12 cellular contexts compared by ENCODE assay signal in genomic region chr20:3071266-3071609, GRCh38. TPM values are rescaled to one million over a fixed set of nuclear protein-coding genes. Genes with fewer than 3 reads are reported as not detected.
DNase-seq lines count a peak whose midpoint lies in the region; ATAC-seq and TF ChIP-seq lines count a peak whose summit lies in the region.
"Had no signal": no experiment of that assay in that cellular context is flagged by ENCODE, and none has a peak within 500 bp of the region (broad histone marks: within the 10 kb centered on the region; RNA-seq: fewer than 3 reads in every experiment).

No MANE protein-coding gene starts in this region.

- H3K27me3 ChIP-seq in liver (ENCODE audit: control insufficient read depth in 4 of 4, insufficient read depth in 4 of 4, low read length in 3 of 4), result peaks cover 0 to 3% (median 0%) of the 10 kb centered on the region in 4 donors
- H3K27me3 ChIP-seq in stomach, result peaks cover 5 to 40% (median 21%) of the 10 kb centered on the region in 3 donors

- peaks cover 7 to 52% (median 38%) of the 10 kb centered on the region in 4 donors for H3K4me1 ChIP-seq in liver (ENCODE audit: control insufficient read depth in 4 of 4, insufficient read depth in 4 of 4, low read length in 3 of 4)
- peaks cover 10 to 16% (median 14%) of the 10 kb centered on the region in 4 donors for H3K4me1 ChIP-seq in stomach

- H3K27me3 Mint-ChIP-seq in activated T-cell treated with anti-CD3 and anti-CD28 coated beads, Interleukin-2, amount 50 U/mL, for 24 hours, result no peaks in the 10 kb centered on the region
- H3K27me3 Mint-ChIP-seq in activated T-helper 2 cell treated with anti-CD3 and anti-CD28 coated beads, Interferon-gamma antibody, Interleukin-2, Interleukin-4, amounts not matched to agents 10 μg/mL and 5 μg/mL and 100 μg/mL, durations not matched to agents 14 hours and 24 hours and 36 hours (ENCODE audit: low read depth), result peaks cover 11% of the 10 kb centered on the region
- peaks cover 42% of the 10 kb centered on the region for H3K27me3 Mint-ChIP-seq in type B pancreatic cell

- no peak overlapping the region for H3K27ac Mint-ChIP-seq in activated T-cell treated with anti-CD3 and anti-CD28 coated beads, Interleukin-2, amount 50 U/mL, for 24 hours
- H3K27ac Mint-ChIP-seq in activated T-helper 2 cell treated with anti-CD3 and anti-CD28 coated beads, Interferon-gamma antibody, Interleukin-2, Interleukin-4, amounts not matched to agents 10 μg/mL and 5 μg/mL and 100 μg/mL, durations not matched to agents 14 hours and 24 hours and 36 hours, result no peak overlapping the region
- no peak overlapping the region for H3K27ac Mint-ChIP-seq in type B pancreatic cell

- H3K9me3 ChIP-seq in liver (ENCODE audit: control insufficient read depth in 4 of 4, low read length in 3 of 4) (no peaks in the 10 kb centered on the region), stomach (no peaks in the 10 kb centered on the region)
- H3K9me3 ChIP-seq: gastroesophageal sphincter had no signal

- ATAC-seq in GM18909 (IDR thresholded peaks at IDR 0.05; ENCODE audit: poor library complexity, unreplicated experiment), result no peak

- no peak for TF ChIP-seq EP300 in stomach (IDR thresholded peaks at IDR 0.05)

- no peaks in the 10 kb centered on the region for H3K36me3 ChIP-seq in liver (ENCODE audit: control insufficient read depth in 4 of 4, insufficient read depth in 3 of 4, low read depth in 1 of 4, low read length in 3 of 4)
- no peaks in the 10 kb centered on the region for H3K36me3 ChIP-seq in stomach
- H3K36me3 ChIP-seq: cardiac muscle cell, gastroesophageal sphincter had no signal

- peak overlapping the region; percentile 65 for H3K4me3 Mint-ChIP-seq in activated T-cell treated with anti-CD3 and anti-CD28 coated beads, Interleukin-2, amount 50 U/mL, for 24 hours
- peak overlapping the region; percentile 84 for H3K4me3 Mint-ChIP-seq in activated T-helper 2 cell treated with anti-CD3 and anti-CD28 coated beads, Interferon-gamma antibody, Interleukin-2, Interleukin-4, amounts not matched to agents 10 μg/mL and 5 μg/mL and 100 μg/mL, durations not matched to agents 14 hours and 24 hours and 36 hours (ENCODE audit: low read depth)
- H3K4me3 Mint-ChIP-seq in type B pancreatic cell, result no peak overlapping the region

- TF ChIP-seq RAD21 in liver (IDR thresholded peaks at IDR 0.05), result no peak

- H3K9ac ChIP-seq in liver (ENCODE audit: low read depth in 1 of 2, low read length in 2 of 2), result no peak overlapping the region

- H3K9me3 Mint-ChIP-seq in activated T-cell treated with anti-CD3 and anti-CD28 coated beads, Interleukin-2, amount 50 U/mL, for 24 hours, result no peaks in the 10 kb centered on the region
- H3K9me3 Mint-ChIP-seq in activated T-helper 2 cell treated with anti-CD3 and anti-CD28 coated beads, Interferon-gamma antibody, Interleukin-2, Interleukin-4, amounts not matched to agents 10 μg/mL and 5 μg/mL and 100 μg/mL, durations not matched to agents 14 hours and 24 hours and 36 hours, result no peaks in the 10 kb centered on the region
- no peaks in the 10 kb centered on the region for H3K9me3 Mint-ChIP-seq in type B pancreatic cell

- 73% methylated on average over 16 of the region's 16 CpGs for WGBS in liver
- 75 to 87% (median 85%) methylated on average over 14 to 16 of the region's 16 CpGs for WGBS in stomach, 5 donors

- TF ChIP-seq CTCF in liver (IDR thresholded peaks at IDR 0.05; ENCODE audit: low read depth, low read length, missing input control), result no peak
- no peak for TF ChIP-seq CTCF in stomach (IDR thresholded peaks at IDR 0.05)
- no peak for TF ChIP-seq CTCF in type B pancreatic cell (conservative IDR thresholded peaks at IDR 0.05)

- H3K4me1 Mint-ChIP-seq in activated T-cell treated with anti-CD3 and anti-CD28 coated beads, Interleukin-2, amount 50 U/mL, for 24 hours (ENCODE audit: low read depth), result peaks cover 16% of the 10 kb centered on the region
- peaks cover 17% of the 10 kb centered on the region for H3K4me1 Mint-ChIP-seq in activated T-helper 2 cell treated with anti-CD3 and anti-CD28 coated beads, Interferon-gamma antibody, Interleukin-2, Interleukin-4, amounts not matched to agents 10 μg/mL and 5 μg/mL and 100 μg/mL, durations not matched to agents 14 hours and 24 hours and 36 hours (ENCODE audit: low read depth)
- H3K4me1 Mint-ChIP-seq in type B pancreatic cell (ENCODE audit: unreplicated experiment), result peaks cover 4% of the 10 kb centered on the region

- H3K4me3 ChIP-seq in liver (ENCODE audit: low read depth in 1 of 3, low read length in 3 of 3) (peak overlapping the region in 2 of 3 donors; percentile 18 to 51), stomach (peak overlapping the region; percentile 48 to 60 (median 52))

- H3K27ac ChIP-seq in liver (ENCODE audit: low read depth in 1 of 2, low read length in 2 of 2), result peak overlapping the region in 1 of 2 donors; percentile 10
- H3K27ac ChIP-seq in stomach, result no peak overlapping the region
- H3K27ac ChIP-seq: cardiac muscle cell had no signal

- intact Hi-C loops in activated T-helper 2 cell treated with anti-CD3 and anti-CD28 coated beads, Interferon-gamma antibody, Interleukin-2, Interleukin-4, amounts not matched to agents 10 μg/mL and 5 μg/mL and 100 μg/mL, durations not matched to agents 14 hours and 24 hours and 36 hours (cut with micrococcal nuclease), result no loop called here
- intact Hi-C loops in stomach (cut with DNase I; ENCODE audit: low total_unique reads), result no loop called here

- TF ChIP-seq POLR2A in stomach (IDR thresholded peaks at IDR 0.05), result no peak

- no peaks in the 10 kb centered on the region for H3K36me3 Mint-ChIP-seq in activated T-cell treated with anti-CD3 and anti-CD28 coated beads, Interleukin-2, amount 50 U/mL, for 24 hours (ENCODE audit: low read depth)
- H3K36me3 Mint-ChIP-seq in activated T-helper 2 cell treated with anti-CD3 and anti-CD28 coated beads, Interferon-gamma antibody, Interleukin-2, Interleukin-4, amounts not matched to agents 10 μg/mL and 5 μg/mL and 100 μg/mL, durations not matched to agents 14 hours and 24 hours and 36 hours (ENCODE audit: low read depth), result peaks cover 4% of the 10 kb centered on the region
- peaks cover 5% of the 10 kb centered on the region for H3K36me3 Mint-ChIP-seq in type B pancreatic cell

- no peak for DNase-seq in activated T-cell treated with anti-CD3 and anti-CD28 coated beads, Interleukin-2, amount 50 U/mL, for 24 hours
- no peak for DNase-seq in activated T-cell treated with anti-CD3 and anti-CD28 coated beads, Interleukin-2, amount 50 U/mL, for 48 hours
- no peak for DNase-seq in activated T-helper 2 cell treated with anti-CD3 and anti-CD28 coated beads, Interferon-gamma antibody, Interleukin-2, Interleukin-4, amounts not matched to agents 10 μg/mL and 5 μg/mL and 100 μg/mL, durations not matched to agents 14 hours and 24 hours and 36 hours (ENCODE audit: low spot score)
- no peak for DNase-seq in stomach
- DNase-seq in type B pancreatic cell (ENCODE audit: extremely low spot score, unreplicated experiment), result no peak
- DNase-seq in kidney tubule cell (ENCODE audit: low spot score), result no peak
- DNase-seq: stimulated activated CD4-positive, alpha-beta T cell treated with anti-CD3 and anti-CD28 coated beads, Interleukin-4, amount 100 ng/mL, for 24 hours had no signal

TF ChIP-seq in liver, 16 proteins besides CTCF, POLR2A, EP300 and RAD21 (continues in another document):
- peak in 1 of 2 donors; percentile 57 for TF ChIP-seq HNF4A (conservative IDR thresholded peaks at IDR 0.05)
- TF ChIP-seq RXRA (IDR thresholded peaks at IDR 0.05), result peak in 1 of 2 donors; percentile 58

RNA-seq across cellular contexts. Expression of gene OXT, which starts 0.2 kb away (rescaled TPM):
- 0.55 TPM in 1 of 2 replicates, not detected in the other for total RNA-seq in activated T-helper 2 cell treated with anti-CD3 and anti-CD28 coated beads, Interferon-gamma antibody, Interleukin-2, Interleukin-4, amounts not matched to agents 10 μg/mL and 5 μg/mL and 100 μg/mL, durations not matched to agents 14 hours and 24 hours and 36 hours
- 1 to 10 TPM in 1 of 2 donors, under 1 TPM in 1; 0.75 to 6.5 TPM for total RNA-seq in liver
- 10 to 100 TPM in 1 of 2 donors, 1 to 10 TPM in 1; 2.0 to 41.6 TPM for polyA plus RNA-seq in liver
- not detected for total RNA-seq in stomach
- polyA plus RNA-seq in stomach, result under 1 TPM in 1 of 3 donors, not detected in 2; 0.45 TPM
- 1.2 TPM in 1 of 2 replicates, not detected in the other for total RNA-seq in type B pancreatic cell (ENCODE audit: low replicate concordance)
- total RNA-seq: cardiac muscle cell, gastroesophageal sphincter, HT1080 had no signal
- polyA plus RNA-seq: cardiac muscle cell had no signal

RNA-seq across cellular contexts. Expression of gene AVP, which starts 13.3 kb away (rescaled TPM):
- not detected in 2 replicates for total RNA-seq in activated T-helper 2 cell treated with anti-CD3 and anti-CD28 coated beads, Interferon-gamma antibody, Interleukin-2, Interleukin-4, amounts not matched to agents 10 μg/mL and 5 μg/mL and 100 μg/mL, durations not matched to agents 14 hours and 24 hours and 36 hours
- not detected for total RNA-seq in liver
- polyA plus RNA-seq in liver, result 1 to 10 TPM in 1 of 2 donors, not detected in 1; 2.5 TPM
- not detected for total RNA-seq in stomach
- polyA plus RNA-seq in stomach, result not detected
- not detected in 2 replicates for total RNA-seq in type B pancreatic cell (ENCODE audit: low replicate concordance)
- total RNA-seq: cardiac muscle cell, gastroesophageal sphincter, HT1080 had no signal
- polyA plus RNA-seq: cardiac muscle cell had no signal

RNA-seq across cellular contexts. Expression of gene MRPS26, which starts 25.4 kb away (rescaled TPM):
- total RNA-seq in activated T-helper 2 cell treated with anti-CD3 and anti-CD28 coated beads, Interferon-gamma antibody, Interleukin-2, Interleukin-4, amounts not matched to agents 10 μg/mL and 5 μg/mL and 100 μg/mL, durations not matched to agents 14 hours and 24 hours and 36 hours, result 143 and 148 TPM in 2 replicates
- total RNA-seq in liver (10 to 100 TPM; 26.9 to 29.1 TPM), stomach (100 to 1,000 TPM in 1 of 5 donors, 10 to 100 TPM in 3, 1 to 10 TPM in 1; 4.5 to 102 (median 34.5) TPM), type B pancreatic cell (ENCODE audit: low replicate concordance) (59.0 and 67.3 TPM in 2 replicates)
- polyA plus RNA-seq in liver (10 to 100 TPM; 51.5 to 65.2 TPM), stomach (10 to 100 TPM; 65.4 to 82.8 (median 74.3) TPM)

RNA-seq across cellular contexts. Expression of gene GNRH2, which starts 27.8 kb away (rescaled TPM):
- 3.4 and 3.7 TPM in 2 replicates for total RNA-seq in activated T-helper 2 cell treated with anti-CD3 and anti-CD28 coated beads, Interferon-gamma antibody, Interleukin-2, Interleukin-4, amounts not matched to agents 10 μg/mL and 5 μg/mL and 100 μg/mL, durations not matched to agents 14 hours and 24 hours and 36 hours
- under 1 TPM in 1 of 2 donors, not detected in 1; 0.25 TPM for total RNA-seq in liver
- polyA plus RNA-seq in liver, result under 1 TPM; 0.44 to 0.58 TPM
- total RNA-seq in stomach, result 1 to 10 TPM in 1 of 5 donors, not detected in 4; 8.0 TPM
- polyA plus RNA-seq in stomach, result 1 to 10 TPM in 1 of 3 donors, not detected in 2; 1.4 TPM
- 0.99 and 2.3 TPM in 2 replicates for total RNA-seq in type B pancreatic cell (ENCODE audit: low replicate concordance)
- total RNA-seq: HT1080 had no signal
- polyA plus RNA-seq: cardiac muscle cell had no signal
